Comparison of ENCODE assay signal across 26 cellular contexts in genomic region chr22:44453441-44454112, GRCh38. TPM values are rescaled to one million over a fixed set of nuclear protein-coding genes. Genes with fewer than 3 reads are reported as not detected.
A peak's percentile ranks its signal among the peaks of the same experiment; 100 is the strongest.
DNase-seq lines count a peak whose midpoint lies in the region; ATAC-seq and TF ChIP-seq lines count a peak whose summit lies in the region.
"Had no signal": no experiment of that assay in that cellular context is flagged by ENCODE, and none has a peak within 500 bp of the region (broad histone marks: within the 10 kb centered on the region; RNA-seq: fewer than 3 reads in every experiment).

No MANE protein-coding gene starts in this region.

- H3K27me3 ChIP-seq in BE2C (no peaks in the 10 kb centered on the region), neuronal stem cell (ENCODE audit: control insufficient read depth in 3 of 3, insufficient read depth in 3 of 3, low read depth in 1 of 3, low read length in 3 of 3) (peaks cover 0 to 3% (median 0%) of the 10 kb centered on the region in 3 experiments)
- H3K27me3 ChIP-seq in CD8-positive, alpha-beta T cell (ENCODE audit: insufficient read depth, low read length), result no peaks in the 10 kb centered on the region
- H3K27me3 ChIP-seq: hepatocyte, tibial nerve had no signal

- H4K8ac ChIP-seq in neuronal stem cell (ENCODE audit: low read depth, low read length), result no peak overlapping the region

- H3K4me1 ChIP-seq in BE2C (peaks cover 7% of the 10 kb centered on the region), neuronal stem cell (ENCODE audit: control insufficient read depth in 2 of 2, insufficient read depth in 1 of 2, low read depth in 1 of 2, low read length in 2 of 2) (peaks cover 0 to 2% of the 10 kb centered on the region in 2 donors)
- peaks cover 23% of the 10 kb centered on the region for H3K4me1 ChIP-seq in CD8-positive, alpha-beta T cell (ENCODE audit: insufficient read depth, low read length)

- no peak overlapping the region for H3K23ac ChIP-seq in neuronal stem cell (ENCODE audit: low read depth, low read length, poor library complexity)

- no peak overlapping the region for H3K9ac ChIP-seq in neuronal stem cell (ENCODE audit: low read depth, low read length, poor library complexity)
- H3K9ac ChIP-seq: GM23248 had no signal

- peak overlapping the region; percentile 18 for H3K27ac Mint-ChIP-seq in CD8-positive, alpha-beta T cell
- H3K27ac Mint-ChIP-seq: activated T-helper 1 cell treated with anti-CD3 and anti-CD28 coated beads, Interleukin-12 subunit alpha, Interleukin-12 subunit beta, Interleukin-2, Interleukin-4 antibody, amounts not matched to agents 30 ng/mL and 10 ng/mL and 1 ng/mL, durations not matched to agents 14 hours and 24 hours and 36 hours had no signal

- H3K27me3 Mint-ChIP-seq in CD8-positive, alpha-beta T cell (ENCODE audit: low read depth), result no peaks in the 10 kb centered on the region

- no peak overlapping the region for H4K91ac ChIP-seq in neuronal stem cell (ENCODE audit: low read depth, low read length, poor library complexity)

- ATAC-seq in CD8-positive, alpha-beta T cell, result no peak
- no peak for ATAC-seq in HG03196 (IDR thresholded peaks at IDR 0.05; ENCODE audit: unreplicated experiment)

- no peak overlapping the region for H3K14ac ChIP-seq in neuronal stem cell (ENCODE audit: low read length)

- POLR2A ChIA-PET in CD8-positive, alpha-beta T cell (lab: Charles Lee), result no interaction called here

- no peaks in the 10 kb centered on the region for H3K9me3 Mint-ChIP-seq in CD8-positive, alpha-beta T cell

- no peak for TF ChIP-seq CTCF in BE2C (IDR thresholded peaks at IDR 0.05; ENCODE audit: low read depth, low read length)
- TF ChIP-seq CTCF in CD8-positive, alpha-beta T cell (IDR thresholded peaks at IDR 0.05), result no peak

- H2AFZ ChIP-seq in neuronal stem cell (ENCODE audit: low read length), result no peak overlapping the region
- H2AFZ ChIP-seq: GM23248, hepatocyte had no signal

- H2BK5ac ChIP-seq in neuronal stem cell (ENCODE audit: low read length), result peak overlapping the region; percentile 70

- H3K79me1 ChIP-seq in neuronal stem cell (ENCODE audit: low read depth, low read length), result no peaks in the 10 kb centered on the region

- intact Hi-C loops in CD8-positive, alpha-beta T cell (cut with DNase I, micrococcal nuclease), result loop anchor here in 1 of 2 experiments (2.0 kb wide), 1 partner anchor 39 kb away; no protein-coding TSS in a partner anchor

- peaks cover 27% of the 10 kb centered on the region for H3K4me1 Mint-ChIP-seq in CD8-positive, alpha-beta T cell (ENCODE audit: low read depth)

- H2BK120ac ChIP-seq in neuronal stem cell (ENCODE audit: low read depth, low read length), result no peak overlapping the region

- no peak overlapping the region for H3K4ac ChIP-seq in neuronal stem cell (ENCODE audit: low read length)

- no peak overlapping the region for H3K4me3 Mint-ChIP-seq in CD8-positive, alpha-beta T cell
- H3K4me3 Mint-ChIP-seq: activated T-helper 1 cell treated with anti-CD3 and anti-CD28 coated beads, Interleukin-12 subunit alpha, Interleukin-12 subunit beta, Interleukin-2, Interleukin-4 antibody, amounts not matched to agents 30 ng/mL and 10 ng/mL and 1 ng/mL, durations not matched to agents 14 hours and 24 hours and 36 hours; brain had no signal

- no peak overlapping the region for H3K27ac ChIP-seq in CD8-positive, alpha-beta T cell (ENCODE audit: low read depth, low read length)
- H3K27ac ChIP-seq in neuronal stem cell (replicated peaks; ENCODE audit: low read length), result no peak overlapping the region
- H3K27ac ChIP-seq: GM23248, hepatocyte, tibial nerve had no signal

- peak overlapping the region; percentile 36 for H2AK5ac ChIP-seq in neuronal stem cell (ENCODE audit: low read depth, low read length)

- H3K36me3 ChIP-seq in BE2C, result no peaks in the 10 kb centered on the region
- no peaks in the 10 kb centered on the region for H3K36me3 ChIP-seq in CD8-positive, alpha-beta T cell (ENCODE audit: insufficient read depth, low read length)
- H3K36me3 ChIP-seq in neuronal stem cell (replicated peaks in 1 of 2; ENCODE audit: control insufficient read depth in 2 of 2, insufficient read depth in 2 of 2, low read length in 2 of 2), result no peaks in the 10 kb centered on the region
- H3K36me3 ChIP-seq: tibial nerve had no signal

- DNase-seq in BE2C, result peak; percentile 40
- DNase-seq in CD8-positive, alpha-beta T cell, result peak in 1 of 7 experiments; percentile 34
- peak; percentile 45 for DNase-seq in activated CD8-positive, alpha-beta memory T cell treated with anti-CD3 and anti-CD28 coated beads, Interleukin-2, amount 50 U/mL, for 48 hours
- no peak for DNase-seq in neuronal stem cell (ENCODE audit: low spot score)
- DNase-seq in NCI-H1105 treated with DMSO at 0.1 percent for 48 hours (lab: John Stamatoyannopoulos, UW), result no peak
- DNase-seq in stimulated activated CD4-positive, alpha-beta T cell treated with anti-CD3 and anti-CD28 coated beads, Interleukin-12 subunit alpha, Interleukin-12 subunit beta, amount 100 ng/mL, for 4 hours, result no peak
- DNase-seq in NCI-H2081 treated with DMSO at 0.1 percent for 48 hours (lab: John Stamatoyannopoulos, UW), result no peak
- DNase-seq: ACHN; activated CD4-positive, alpha-beta T cell treated with anti-CD3 and anti-CD28 coated beads, Interleukin-2, amount 50 U/mL, for 1 hour; activated naive CD4-positive, alpha-beta T cell treated with anti-CD3 and anti-CD28 coated beads, Interleukin-2, amount 50 U/mL, for 16 hours; amniotic stem cell; DMS79 treated with DMSO at 0.1 percent for 48 hours; GF-D8; GM23248; IMR-90; mammary epithelial cell; NCI-H1436 treated with DMSO at 0.1 percent for 48 hours; NCI-H748 treated with DMSO at 0.1 percent for 48 hours; SHP77 treated with DMSO at 0.1 percent for 48 hours; stimulated activated CD4-positive, alpha-beta T cell treated with anti-CD3 and anti-CD28 coated beads, Interleukin-2, amount 100 ng/mL, for 48 hours; SW 1271 had no signal

- WGBS in neuronal stem cell (ENCODE audit: extremely low coverage in 2 of 2, insufficient read length in 2 of 2, insufficient replicate concordance in 1 of 2), 2 donors, result no CpG with 5 or more reads among the region's 14 CpGs

- H3K9me3 ChIP-seq in BE2C (no peaks in the 10 kb centered on the region), neuronal stem cell (replicated peaks in 1 of 2; ENCODE audit: control insufficient read depth in 2 of 2, insufficient read depth in 1 of 2, low read depth in 1 of 2, low read length in 2 of 2) (no peaks in the 10 kb centered on the region)
- H3K9me3 ChIP-seq in CD8-positive, alpha-beta T cell (ENCODE audit: low read length), result no peaks in the 10 kb centered on the region

- H3K4me2 ChIP-seq in neuronal stem cell (ENCODE audit: insufficient read depth, low read length, poor library complexity, severe bottlenecking), result no peak overlapping the region
- H3K4me2 ChIP-seq: hepatocyte had no signal

- H3K36me3 Mint-ChIP-seq in CD8-positive, alpha-beta T cell, result no peaks in the 10 kb centered on the region
- H3K36me3 Mint-ChIP-seq: brain had no signal

- CTCF ChIA-PET in CD8-positive, alpha-beta T cell (lab: Charles Lee), result interaction anchor here (0.7 kb wide), 1 partner anchor 66 kb away, joined by 3 read pairs; no protein-coding TSS in a partner anchor

- peak overlapping the region; percentile 15 for H3K18ac ChIP-seq in neuronal stem cell (ENCODE audit: low read length)

- no peak overlapping the region for H2BK15ac ChIP-seq in neuronal stem cell (ENCODE audit: low read length)

- no peak overlapping the region for H2BK12ac ChIP-seq in neuronal stem cell (ENCODE audit: low read length)

- H3K4me3 ChIP-seq in BE2C (ENCODE audit: low read depth, low read length) (no peak overlapping the region), neuronal stem cell (ENCODE audit: low read length in 2 of 2) (no peak overlapping the region)
- H3K4me3 ChIP-seq in CD8-positive, alpha-beta T cell (ENCODE audit: low read depth, low read length), result no peak overlapping the region
- H3K4me3 ChIP-seq: GM23248, hepatocyte, tibial nerve had no signal

RNA-seq across cellular contexts. Expression of gene RTL6, which starts 44.5 kb away (rescaled TPM):
- 28.1 TPM for polyA plus RNA-seq in BE2C (2012; ENCODE audit: insufficient read depth, insufficient read length, low read depth)
- total RNA-seq in CD8-positive, alpha-beta T cell, result 10 to 100 TPM; 11.4 to 12.3 TPM
- polyA plus RNA-seq in neuronal stem cell (2013, experiment 1 of 2), result 19.8 TPM
- 20.4 TPM for polyA plus RNA-seq in neuronal stem cell (2013, experiment 2 of 2)

Comparison
In these comparisons a context has a peak if more than half of its experiments do, and no peak if none do; other contexts are left out.
1. DNase-seq: peak in BE2C (single experiment) and activated CD8-positive, alpha-beta memory T cell treated with anti-CD3 and anti-CD28 coated beads, Interleukin-2, amount 50 U/mL, for 48 hours (single experiment); none in neuronal stem cell (single experiment), NCI-H1105 treated with DMSO at 0.1 percent for 48 hours (single experiment), stimulated activated CD4-positive, alpha-beta T cell treated with anti-CD3 and anti-CD28 coated beads, Interleukin-12 subunit alpha, Interleukin-12 subunit beta, amount 100 ng/mL, for 4 hours (single experiment) and NCI-H2081 treated with DMSO at 0.1 percent for 48 hours (single experiment).